In genomic region chr2:179837408-179837807, GRCh38 we compare ENCODE assay signal across 13 cellular contexts. TPM values are rescaled to one million over a fixed set of nuclear protein-coding genes. Genes with fewer than 3 reads are reported as not detected.
A peak's percentile ranks its signal among the peaks of the same experiment; 100 is the strongest.
DNase-seq lines count a peak whose midpoint lies in the region; ATAC-seq and TF ChIP-seq lines count a peak whose summit lies in the region.
"Had no signal": no experiment of that assay in that cellular context is flagged by ENCODE, and none has a peak within 500 bp of the region (broad histone marks: within the 10 kb centered on the region; RNA-seq: fewer than 3 reads in every experiment).

No MANE protein-coding gene starts in this region.

- H3K56ac ChIP-seq in IMR-90 (ENCODE audit: extremely low read depth, insufficient read depth, low read length): no peak overlapping the region

- CTCF ChIA-PET in IMR-90 (lab: Yijun Ruan, JAX): no interaction called here
- CTCF ChIA-PET in activated naive CD4-positive, alpha-beta T cell treated with anti-CD3 and anti-CD28 coated beads, Interleukin-2, amount 10 ng/mL, durations not matched to agents 7 days and 5 days (lab: Charles Lee): interaction anchor here (0.7 kb wide), 1 partner anchor 229 kb away, joined by 3 read pairs; no protein-coding TSS in a partner anchor

- peaks cover 4% of the 10 kb centered on the region for H3K27me3 ChIP-seq in IMR-90 (ENCODE audit: control insufficient read depth, insufficient read depth, low read length)
- H3K27me3 ChIP-seq: BLaER1, vagina had no signal

- H3K4me2 ChIP-seq in IMR-90 (ENCODE audit: low read depth, low read length): no peak overlapping the region
- H3K4me2 ChIP-seq: BLaER1 had no signal

- H3K23ac ChIP-seq in IMR-90 (ENCODE audit: low read depth, low read length): no peak overlapping the region

- H4K91ac ChIP-seq in IMR-90 (ENCODE audit: insufficient read depth, low read depth, low read length): no peak overlapping the region

- no peaks in the 10 kb centered on the region for H4K20me1 ChIP-seq in IMR-90 (ENCODE audit: insufficient read depth, low read length)
- H4K20me1 ChIP-seq: BLaER1 had no signal

- peak; percentile 36 for DNase-seq in AG08395 (ENCODE audit: low spot score)
- peak; percentile 46 for DNase-seq in IMR-90
- DNase-seq in astrocyte of the hippocampus (ENCODE audit: low read depth, low spot score): peak; percentile 79
- peak; percentile 73 for DNase-seq in kidney tubule cell (ENCODE audit: low spot score)
- no peak for DNase-seq in activated naive CD4-positive, alpha-beta T cell treated with anti-CD3 and anti-CD28 coated beads, Interleukin-2, amount 10 ng/mL, durations not matched to agents 7 days and 5 days
- no peak for DNase-seq in GM20000 (ENCODE audit: low spot score)
- DNase-seq: activated naive CD8-positive, alpha-beta T cell treated with anti-CD3 and anti-CD28 coated beads, Interleukin-2, amount 10 ng/mL, durations not matched to agents 7 days and 5 days; NCI-H1694 treated with DMSO at 0.1 percent for 48 hours had no signal

- H2BK15ac ChIP-seq in IMR-90 (ENCODE audit: low read depth, low read length): no peak overlapping the region

- H3K4me1 Mint-ChIP-seq in activated naive CD4-positive, alpha-beta T cell treated with anti-CD3 and anti-CD28 coated beads, Interleukin-2, amount 10 ng/mL, durations not matched to agents 7 days and 5 days: no peaks in the 10 kb centered on the region
- H3K4me1 Mint-ChIP-seq: activated naive CD8-positive, alpha-beta T cell treated with anti-CD3 and anti-CD28 coated beads, Interleukin-2, amount 10 ng/mL, durations not matched to agents 7 days and 5 days had no signal

- H2AK5ac ChIP-seq in IMR-90 (ENCODE audit: low read depth, low read length): no peak overlapping the region

- H3K4me3 Mint-ChIP-seq in activated naive CD4-positive, alpha-beta T cell treated with anti-CD3 and anti-CD28 coated beads, Interleukin-2, amount 10 ng/mL, durations not matched to agents 7 days and 5 days: no peak overlapping the region
- H3K4me3 Mint-ChIP-seq: activated naive CD8-positive, alpha-beta T cell treated with anti-CD3 and anti-CD28 coated beads, Interleukin-2, amount 10 ng/mL, durations not matched to agents 7 days and 5 days had no signal

- TF ChIP-seq CTCF in IMR-90 (conservative IDR thresholded peaks at IDR 0.05; ENCODE audit: low read depth, low read length) (no peak), GM20000 (IDR thresholded peaks at IDR 0.05; ENCODE audit: extremely low read depth, missing control alignments) (no peak)

- H3K9me3 ChIP-seq in IMR-90 (ENCODE audit: control insufficient read depth, insufficient read depth, low read length): no peaks in the 10 kb centered on the region
- H3K9me3 ChIP-seq: BLaER1, vagina had no signal

- no peak overlapping the region for H4K5ac ChIP-seq in IMR-90 (ENCODE audit: low read depth, low read length)

- dilution Hi-C loops in IMR-90 (cut with HindIII; ENCODE audit: low sequenced_read_pairs, unreplicated experiment): no loop called here

- no peak overlapping the region for H3K27ac Mint-ChIP-seq in activated naive CD4-positive, alpha-beta T cell treated with anti-CD3 and anti-CD28 coated beads, Interleukin-2, amount 10 ng/mL, durations not matched to agents 7 days and 5 days
- H3K27ac Mint-ChIP-seq: activated naive CD8-positive, alpha-beta T cell treated with anti-CD3 and anti-CD28 coated beads, Interleukin-2, amount 10 ng/mL, durations not matched to agents 7 days and 5 days had no signal

- no peaks in the 10 kb centered on the region for H3K9me3 Mint-ChIP-seq in activated naive CD4-positive, alpha-beta T cell treated with anti-CD3 and anti-CD28 coated beads, Interleukin-2, amount 10 ng/mL, durations not matched to agents 7 days and 5 days
- H3K9me3 Mint-ChIP-seq: activated naive CD8-positive, alpha-beta T cell treated with anti-CD3 and anti-CD28 coated beads, Interleukin-2, amount 10 ng/mL, durations not matched to agents 7 days and 5 days had no signal

- no peak for TF ChIP-seq POLR2A in IMR-90 (IDR thresholded peaks at IDR 0.05; ENCODE audit: low read depth, low read length)

- no peaks in the 10 kb centered on the region for H3K36me3 Mint-ChIP-seq in activated naive CD4-positive, alpha-beta T cell treated with anti-CD3 and anti-CD28 coated beads, Interleukin-2, amount 10 ng/mL, durations not matched to agents 7 days and 5 days
- H3K36me3 Mint-ChIP-seq: activated naive CD8-positive, alpha-beta T cell treated with anti-CD3 and anti-CD28 coated beads, Interleukin-2, amount 10 ng/mL, durations not matched to agents 7 days and 5 days had no signal

- H2BK20ac ChIP-seq in IMR-90 (ENCODE audit: low read depth, low read length): no peak overlapping the region

- no peaks in the 10 kb centered on the region for H3K36me3 ChIP-seq in IMR-90 (ENCODE audit: control insufficient read depth, insufficient read depth, low read length)
- H3K36me3 ChIP-seq: BLaER1, vagina had no signal

- no peak overlapping the region for H3K14ac ChIP-seq in IMR-90 (replicated peaks; ENCODE audit: low read depth, low read length)

- H2BK5ac ChIP-seq in IMR-90 (ENCODE audit: low read depth, low read length, poor library complexity, severe bottlenecking): no peak overlapping the region

- H3K27me3 Mint-ChIP-seq in activated naive CD4-positive, alpha-beta T cell treated with anti-CD3 and anti-CD28 coated beads, Interleukin-2, amount 10 ng/mL, durations not matched to agents 7 days and 5 days: no peaks in the 10 kb centered on the region

- H2BK120ac ChIP-seq in IMR-90 (ENCODE audit: low read depth, low read length): no peak overlapping the region

- H3K79me1 ChIP-seq in IMR-90 (ENCODE audit: low read depth in 1 of 2, low read length in 2 of 2): no peaks in the 10 kb centered on the region

- no peak overlapping the region for H2AK9ac ChIP-seq in IMR-90 (replicated peaks; ENCODE audit: low read depth, low read length, poor library complexity)

- H3K4me3 ChIP-seq in IMR-90 (ENCODE audit: insufficient read depth, low read depth, low read length): no peak overlapping the region
- H3K4me3 ChIP-seq: BLaER1, skin epidermis, vagina had no signal

- no peaks in the 10 kb centered on the region for H3K4me1 ChIP-seq in IMR-90 (ENCODE audit: control insufficient read depth, insufficient read depth, low read length)
- H3K4me1 ChIP-seq: BLaER1, vagina had no signal

- ATAC-seq in IMR-90 (ENCODE audit: low read depth) (no peak), HG03378 (IDR thresholded peaks at IDR 0.05; ENCODE audit: unreplicated experiment) (no peak), HG02759 (IDR thresholded peaks at IDR 0.05; ENCODE audit: unreplicated experiment) (no peak)

- no peak overlapping the region for H3K9ac ChIP-seq in IMR-90 (ENCODE audit: low read depth, low read length)
- H3K9ac ChIP-seq: BLaER1 had no signal

- H3K9me1 ChIP-seq in IMR-90 (ENCODE audit: insufficient read depth, low read length): no peaks in the 10 kb centered on the region

- H2AFZ ChIP-seq in IMR-90 (replicated peaks; ENCODE audit: low read length, poor library complexity): no peak overlapping the region

- H3K18ac ChIP-seq in IMR-90 (ENCODE audit: low read depth, low read length): no peak overlapping the region

- in situ Hi-C loops in IMR-90 (cut with MboI; ENCODE audit: low sequenced_read_pairs): no loop called here

- intact Hi-C loops in IMR-90 (cut with micrococcal nuclease): no loop called here

- no TSS peak for BruUV-seq in IMR-90 (replicated peaks; lab: Mats Ljungman, UMichigan)

- H4K8ac ChIP-seq in IMR-90 (ENCODE audit: low read depth in 2 of 2, low read length in 2 of 2): no peak overlapping the region

- no peak overlapping the region for H3K4ac ChIP-seq in IMR-90 (ENCODE audit: low read depth, low read length)

- no CpG with 5 or more reads among the region's 4 CpGs for WGBS in IMR-90 (ENCODE audit: extremely low coverage in 2 of 2, insufficient read length in 1 of 2), 2 experiments

- H3K27ac ChIP-seq in IMR-90 (ENCODE audit: insufficient read depth, low read length): no peak overlapping the region
- H3K27ac ChIP-seq: BLaER1, skin epidermis, vagina had no signal

- TF ChIP-seq RAD21 in IMR-90 (IDR thresholded peaks at IDR 0.05; ENCODE audit: low read length): no peak

- POLR2A ChIA-PET in IMR-90 (lab: Charles Lee; ENCODE audit: unreplicated experiment): no interaction called here

TF ChIP-seq in IMR-90, 13 proteins besides CTCF, POLR2A, EP300 and RAD21:
- TF ChIP-seq FOS (IDR thresholded peaks at IDR 0.05; ENCODE audit: low read depth, low read length): no peak
- TF ChIP-seq, protein P1, sequence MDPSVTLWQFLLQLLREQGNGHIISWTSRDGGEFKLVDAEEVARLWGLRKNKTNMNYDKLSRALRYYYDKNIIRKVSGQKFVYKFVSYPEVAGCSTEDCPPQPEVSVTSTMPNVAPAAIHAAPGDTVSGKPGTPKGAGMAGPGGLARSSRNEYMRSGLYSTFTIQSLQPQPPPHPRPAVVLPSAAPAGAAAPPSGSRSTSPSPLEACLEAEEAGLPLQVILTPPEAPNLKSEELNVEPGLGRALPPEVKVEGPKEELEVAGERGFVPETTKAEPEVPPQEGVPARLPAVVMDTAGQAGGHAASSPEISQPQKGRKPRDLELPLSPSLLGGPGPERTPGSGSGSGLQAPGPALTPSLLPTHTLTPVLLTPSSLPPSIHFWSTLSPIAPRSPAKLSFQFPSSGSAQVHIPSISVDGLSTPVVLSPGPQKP (IDR thresholded peaks at IDR 0.05; ENCODE audit: borderline replicate concordance, low read depth, low read length): no peak
- no peak for TF ChIP-seq MXI1 (IDR thresholded peaks at IDR 0.05; ENCODE audit: borderline replicate concordance, low read depth, low read length)
- TF ChIP-seq MAZ (IDR thresholded peaks at IDR 0.05; ENCODE audit: borderline replicate concordance, low read depth, low read length): no peak
- no peak for TF ChIP-seq BHLHE40 (IDR thresholded peaks at IDR 0.05; ENCODE audit: low read depth, low read length)
- no peak for TF ChIP-seq SMC3 (IDR thresholded peaks at IDR 0.05; ENCODE audit: low read depth, low read length)
- TF ChIP-seq CHD1 (IDR thresholded peaks at IDR 0.05; ENCODE audit: low read depth, low read length): no peak

RNA-seq across cellular contexts. Expression of gene ZNF385B, which starts 24.0 kb away (rescaled TPM):
- total RNA-seq in IMR-90 (2012; rRNA removed): under 0.01 TPM in 1 of 2 replicates, not detected in the other
- 0.03 TPM in 1 of 2 replicates, not detected in the other for polyA plus RNA-seq in IMR-90 (2012; rRNA removed)
- not detected in 2 replicates for polyA plus RNA-seq in IMR-90 (2012; cell fraction: cytosol; rRNA removed)
- polyA plus RNA-seq in IMR-90 (2012; cell fraction: nucleus; rRNA removed; ENCODE audit: low replicate concordance): 0.06 TPM in 1 of 2 replicates, not detected in the other
- total RNA-seq: activated naive CD8-positive, alpha-beta T cell treated with anti-CD3 and anti-CD28 coated beads, Interleukin-2, amount 10 ng/mL, durations not matched to agents 7 days and 5 days had no signal

Comparison
In these comparisons a context has a peak if more than half of its experiments do, and no peak if none do; other contexts are left out.
1. DNase-seq: peak in AG08395 (single experiment), IMR-90 (single experiment), astrocyte of the hippocampus (single experiment) and kidney tubule cell (single experiment); none in activated naive CD4-positive, alpha-beta T cell treated with anti-CD3 and anti-CD28 coated beads, Interleukin-2, amount 10 ng/mL, durations not matched to agents 7 days and 5 days (single experiment) and GM20000 (single experiment).